ENCODE assay signal across 35 cellular contexts in the genomic region with DNA sequence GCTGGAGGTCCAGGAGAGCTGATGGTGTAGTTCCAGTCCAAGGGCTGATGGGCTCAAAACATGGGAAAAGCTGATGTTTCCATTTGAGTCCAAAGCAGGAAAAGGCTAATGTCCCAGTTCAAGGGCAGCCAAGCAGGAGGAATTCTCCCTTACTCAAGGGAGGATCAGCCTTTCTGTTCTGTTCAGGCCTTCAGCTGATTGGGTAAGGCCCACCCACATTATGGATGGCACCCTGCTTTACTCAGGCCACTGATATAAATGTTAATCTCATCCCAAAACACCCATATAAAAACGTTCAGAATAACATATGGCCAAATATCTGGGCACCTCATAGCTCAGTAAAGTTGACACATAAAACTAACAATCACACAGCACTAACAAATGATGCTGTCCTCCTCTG.
"Had no signal": no experiment of that assay in that cellular context is flagged by ENCODE, and none has a peak within 500 bp of the region (broad histone marks: within the 10 kb centered on the region; RNA-seq: fewer than 3 reads in every experiment).

No MANE protein-coding gene starts in this region.

- H3K4me3 ChIP-seq: ascending aorta, breast epithelium had no signal

- H3K36me3 ChIP-seq: ascending aorta, breast epithelium had no signal

- H3K4me1 ChIP-seq: breast epithelium had no signal

- H3K27ac ChIP-seq: ascending aorta, breast epithelium, VCaP had no signal

- H3K36me3 Mint-ChIP-seq: activated CD4-positive, alpha-beta memory T cell treated with anti-CD3 and anti-CD28 coated beads for 36 hours; activated naive CD4-positive, alpha-beta T cell treated with anti-CD3 and anti-CD28 coated beads, Interleukin-2, amount 50 U/mL, for 24 hours; activated naive CD8-positive, alpha-beta T cell had no signal

- H3K27me3 ChIP-seq: ascending aorta, breast epithelium had no signal

- DNase-seq: activated B cell treated with CpG ODN at 0.5 μM for 24 hours; activated CD4-positive, alpha-beta memory T cell treated with anti-CD3 and anti-CD28 coated beads for 36 hours; activated CD4-positive, alpha-beta T cell treated with anti-CD3 and anti-CD28 coated beads for 4 hours; activated CD4-positive, alpha-beta T cell treated with anti-CD3 and anti-CD28 coated beads, Interleukin-2, amount 10 ng/mL, durations not matched to agents 24 days and 14 days; activated CD4-positive, alpha-beta T cell treated with anti-CD3 and anti-CD28 coated beads, Interleukin-2, amount 50 U/mL, for 1 hour; activated CD4-positive, alpha-beta T cell treated with anti-CD3 and anti-CD28 coated beads, Interleukin-2, amount 50 U/mL, for 4 hours; activated CD4-positive, CD25-positive, alpha-beta regulatory T cell treated with anti-CD3 and anti-CD28 coated beads, Interleukin-2, amount 50 U/mL, for 72 hours; activated CD8-positive, alpha-beta memory T cell treated with anti-CD3 and anti-CD28 coated beads, Interleukin-2, amount 50 U/mL, for 4 hours; activated CD8-positive, alpha-beta T cell treated with anti-CD3 and anti-CD28 coated beads for 36 hours; activated gamma-delta T cell; activated naive CD4-positive, alpha-beta T cell treated with anti-CD3 and anti-CD28 coated beads, Interleukin-2, amount 10 ng/mL, durations not matched to agents 7 days and 5 days; activated naive CD4-positive, alpha-beta T cell treated with Interleukin-2 at 50 U/mL for 16 hours; activated naive CD8-positive, alpha-beta T cell treated with anti-CD3 and anti-CD28 coated beads, Interleukin-2, amount 10 ng/mL, durations not matched to agents 7 days and 5 days; activated naive CD8-positive, alpha-beta T cell treated with anti-CD3 and anti-CD28 coated beads, Interleukin-2, amount 50 U/mL, for 24 hours; activated T-cell treated with anti-CD3 and anti-CD28 coated beads for 4 hours; activated T-cell treated with anti-CD3 and anti-CD28 coated beads, Interleukin-2, amount 50 U/mL, for 1 hour; activated T-cell treated with anti-CD3 and anti-CD28 coated beads, Interleukin-2, amount 50 U/mL, for 4 hours; activated T-cell treated with anti-CD3 and anti-CD28 coated beads, Interleukin-2, amount 50 U/mL, for 72 hours; amygdala; anterior cingulate cortex; central memory CD4-positive, alpha-beta T cell; T-helper 1 cell; T-helper 2 cell; T-helper 9 cell had no signal

- H3K4me3 Mint-ChIP-seq: activated B cell treated with CpG ODN at 0.5 μM for 24 hours; activated CD4-positive, alpha-beta memory T cell treated with anti-CD3 and anti-CD28 coated beads for 36 hours; activated CD4-positive, alpha-beta T cell treated with anti-CD3 and anti-CD28 coated beads, Interleukin-2, amount 10 ng/mL, durations not matched to agents 24 days and 14 days; activated CD8-positive, alpha-beta T cell treated with anti-CD3 and anti-CD28 coated beads for 36 hours; activated naive CD4-positive, alpha-beta T cell treated with anti-CD3 and anti-CD28 coated beads, Interleukin-2, amount 10 ng/mL, durations not matched to agents 7 days and 5 days; activated naive CD4-positive, alpha-beta T cell treated with anti-CD3 and anti-CD28 coated beads, Interleukin-2, amount 50 U/mL, for 24 hours; activated naive CD8-positive, alpha-beta T cell; activated naive CD8-positive, alpha-beta T cell treated with anti-CD3 and anti-CD28 coated beads, Interleukin-2, amount 10 ng/mL, durations not matched to agents 7 days and 5 days; activated naive CD8-positive, alpha-beta T cell treated with anti-CD3 and anti-CD28 coated beads, Interleukin-2, amount 50 U/mL, for 24 hours; activated T-cell treated with anti-CD3 and anti-CD28 coated beads, Interleukin-2, amount 50 U/mL, for 4 hours; activated T-cell treated with anti-CD3 and anti-CD28 coated beads, Interleukin-2, amount 50 U/mL, for 72 hours; activated T-helper 1 cell treated with anti-CD3 and anti-CD28 coated beads, Interleukin-12 subunit alpha, Interleukin-12 subunit beta, Interleukin-2, Interleukin-4 antibody, amounts not matched to agents 30 ng/mL and 10 ng/mL and 1 ng/mL, durations not matched to agents 14 hours and 24 hours and 36 hours; activated T-helper 17 cell treated with anti-CD3 and anti-CD28 coated beads, Interleukin-2, amount 50 U/mL, for 72 hours; brain; T-helper 1 cell treated with Interleukin-12 subunit alpha and Interleukin-12 subunit beta and Interleukin-4 antibody, amounts not matched to agents 30 μg/mL and 1 μg/mL, for 36 hours; T-helper 2 cell treated with Interferon-gamma antibody and Interleukin-4, amounts not matched to agents 5 μg/mL and 100 μg/mL, for 36 hours had no signal

- H3K27ac Mint-ChIP-seq: activated B cell treated with CpG ODN at 0.5 μM for 24 hours; activated CD4-positive, alpha-beta memory T cell treated with anti-CD3 and anti-CD28 coated beads for 36 hours; activated CD4-positive, alpha-beta T cell treated with anti-CD3 and anti-CD28 coated beads, Interleukin-2, amount 10 ng/mL, durations not matched to agents 24 days and 14 days; activated CD8-positive, alpha-beta T cell treated with anti-CD3 and anti-CD28 coated beads for 36 hours; activated naive CD4-positive, alpha-beta T cell treated with anti-CD3 and anti-CD28 coated beads, Interleukin-2, amount 10 ng/mL, durations not matched to agents 7 days and 5 days; activated naive CD8-positive, alpha-beta T cell; activated naive CD8-positive, alpha-beta T cell treated with anti-CD3 and anti-CD28 coated beads, Interleukin-2, amount 10 ng/mL, durations not matched to agents 7 days and 5 days; activated naive CD8-positive, alpha-beta T cell treated with anti-CD3 and anti-CD28 coated beads, Interleukin-2, amount 50 U/mL, for 24 hours; activated T-cell treated with anti-CD3 and anti-CD28 coated beads, Interleukin-2, amount 50 U/mL, for 72 hours; activated T-helper 1 cell treated with anti-CD3 and anti-CD28 coated beads, Interleukin-12 subunit alpha, Interleukin-12 subunit beta, Interleukin-2, Interleukin-4 antibody, amounts not matched to agents 30 ng/mL and 10 ng/mL and 1 ng/mL, durations not matched to agents 14 hours and 24 hours and 36 hours; activated T-helper 17 cell treated with anti-CD3 and anti-CD28 coated beads, Interleukin-2, amount 50 U/mL, for 72 hours; T-helper 1 cell treated with Interleukin-12 subunit alpha and Interleukin-12 subunit beta and Interleukin-4 antibody, amounts not matched to agents 30 μg/mL and 1 μg/mL, for 36 hours; T-helper 2 cell treated with Interferon-gamma antibody and Interleukin-4, amounts not matched to agents 5 μg/mL and 100 μg/mL, for 36 hours had no signal

- H3K9me3 ChIP-seq: ascending aorta, breast epithelium had no signal

- H3K27me3 Mint-ChIP-seq: activated B cell treated with CpG ODN at 0.5 μM for 24 hours; activated CD4-positive, alpha-beta memory T cell treated with anti-CD3 and anti-CD28 coated beads for 36 hours; activated CD4-positive, alpha-beta T cell treated with anti-CD3 and anti-CD28 coated beads, Interleukin-2, amount 10 ng/mL, durations not matched to agents 24 days and 14 days; activated naive CD4-positive, alpha-beta T cell treated with anti-CD3 and anti-CD28 coated beads, Interleukin-2, amount 10 ng/mL, durations not matched to agents 7 days and 5 days; activated naive CD4-positive, alpha-beta T cell treated with anti-CD3 and anti-CD28 coated beads, Interleukin-2, amount 50 U/mL, for 24 hours; activated naive CD8-positive, alpha-beta T cell; activated naive CD8-positive, alpha-beta T cell treated with anti-CD3 and anti-CD28 coated beads, Interleukin-2, amount 10 ng/mL, durations not matched to agents 7 days and 5 days; activated naive CD8-positive, alpha-beta T cell treated with anti-CD3 and anti-CD28 coated beads, Interleukin-2, amount 50 U/mL, for 24 hours; activated T-helper 17 cell treated with anti-CD3 and anti-CD28 coated beads, Interleukin-2, amount 50 U/mL, for 72 hours; brain had no signal

- H3K9me3 Mint-ChIP-seq: activated CD4-positive, alpha-beta memory T cell treated with anti-CD3 and anti-CD28 coated beads for 36 hours; activated CD8-positive, alpha-beta T cell treated with anti-CD3 and anti-CD28 coated beads for 36 hours; activated naive CD4-positive, alpha-beta T cell treated with anti-CD3 and anti-CD28 coated beads, Interleukin-2, amount 50 U/mL, for 24 hours; activated T-helper 17 cell treated with anti-CD3 and anti-CD28 coated beads, Interleukin-2, amount 50 U/mL, for 72 hours had no signal

- FAIRE-seq: TTC549 had no signal

- ATAC-seq: activated CD8-positive, alpha-beta T cell treated with anti-CD3 and anti-CD28 coated beads for 36 hours; activated naive CD8-positive, alpha-beta T cell treated with anti-CD3 and anti-CD28 coated beads, Interleukin-2, amount 50 U/mL, for 24 hours; activated T-cell treated with anti-CD3 and anti-CD28 coated beads, Interleukin-2, amount 50 U/mL, for 4 hours; activated T-cell treated with anti-CD3 and anti-CD28 coated beads, Interleukin-2, amount 50 U/mL, for 72 hours; activated T-helper 17 cell treated with anti-CD3 and anti-CD28 coated beads, Interleukin-2, amount 50 U/mL, for 72 hours had no signal
